ENCODE assay signal across 15 cellular contexts in genomic region chr1:27645071-27645415, GRCh38. TPM values are rescaled to one million over a fixed set of nuclear protein-coding genes. Genes with fewer than 3 reads are reported as not detected.
DNase-seq lines count a peak whose midpoint lies in the region; ATAC-seq and TF ChIP-seq lines count a peak whose summit lies in the region.
"Had no signal": no experiment of that assay in that cellular context is flagged by ENCODE, and none has a peak within 500 bp of the region (broad histone marks: within the 10 kb centered on the region; RNA-seq: fewer than 3 reads in every experiment).

No MANE protein-coding gene starts in this region.

- peaks cover 8% of the 10 kb centered on the region for H3K4me1 ChIP-seq in NT2/D1 (ENCODE audit: insufficient read depth, insufficient read length)
- H3K4me1 ChIP-seq: Caco-2 had no signal

- H3K9me3 Mint-ChIP-seq in activated CD4-positive, alpha-beta T cell treated with anti-CD3 and anti-CD28 coated beads, Interleukin-2, amount 10 ng/mL, durations not matched to agents 24 days and 14 days = no peaks in the 10 kb centered on the region
- H3K9me3 Mint-ChIP-seq in nephron progenitor cell (no peaks in the 10 kb centered on the region), progenitor cell of endocrine pancreas (ENCODE audit: low read depth) (no peaks in the 10 kb centered on the region)
- no peaks in the 10 kb centered on the region for H3K9me3 Mint-ChIP-seq in activated CD8-positive, alpha-beta T cell treated with anti-CD3 and anti-CD28 coated beads for 36 hours
- H3K9me3 Mint-ChIP-seq: CD8-positive, alpha-beta memory T cell had no signal

- no peaks in the 10 kb centered on the region for H3K36me3 Mint-ChIP-seq in activated CD4-positive, alpha-beta T cell treated with anti-CD3 and anti-CD28 coated beads, Interleukin-2, amount 10 ng/mL, durations not matched to agents 24 days and 14 days (ENCODE audit: low read depth)
- H3K36me3 Mint-ChIP-seq in nephron progenitor cell (ENCODE audit: low read depth) (no peaks in the 10 kb centered on the region), progenitor cell of endocrine pancreas (ENCODE audit: insufficient read depth) (no peaks in the 10 kb centered on the region)
- no peaks in the 10 kb centered on the region for H3K36me3 Mint-ChIP-seq in activated CD8-positive, alpha-beta T cell treated with anti-CD3 and anti-CD28 coated beads for 36 hours (ENCODE audit: low read depth)
- H3K36me3 Mint-ChIP-seq: CD8-positive, alpha-beta memory T cell had no signal

- ATAC-seq in sciatic nerve = no peak
- ATAC-seq in activated CD8-positive, alpha-beta T cell treated with anti-CD3 and anti-CD28 coated beads for 36 hours = no peak
- ATAC-seq: HCT116 had no signal

- H3K36me3 ChIP-seq in NT2/D1 (ENCODE audit: insufficient read depth, insufficient read length, low read length) = no peaks in the 10 kb centered on the region
- H3K36me3 ChIP-seq: BLaER1 had no signal

- peak; percentile 55 for DNase-seq in activated CD4-positive, alpha-beta T cell treated with anti-CD3 and anti-CD28 coated beads, Interleukin-2, amount 10 ng/mL, durations not matched to agents 24 days and 14 days
- DNase-seq in activated CD4-positive, alpha-beta T cell treated with anti-CD3 and anti-CD28 coated beads for 1 hour = no peak
- DNase-seq in NT2/D1 (ENCODE audit: low read depth, low spot score) = no peak
- no peak for DNase-seq in nephron progenitor cell
- no peak for DNase-seq in progenitor cell of endocrine pancreas (ENCODE audit: low spot score, unreplicated experiment)
- no peak for DNase-seq in sciatic nerve (ENCODE audit: low spot score)
- no peak for DNase-seq in activated CD8-positive, alpha-beta T cell treated with anti-CD3 and anti-CD28 coated beads for 36 hours
- DNase-seq in epidermal melanocyte (ENCODE audit: insufficient read length, low spot score) = no peak
- DNase-seq: Caco-2; CD8-positive, alpha-beta memory T cell; GF-D8; GM23248 had no signal

- CTCF ChIA-PET in activated CD8-positive, alpha-beta T cell treated with anti-CD3 and anti-CD28 coated beads for 36 hours (lab: Charles Lee) = interaction anchor here (0.8 to 3.0 kb wide), 5 partner anchors 8 to 39 kb away, joined by 3 to 23 read pairs (median 6); no protein-coding TSS in a partner anchor

- no peaks in the 10 kb centered on the region for H3K27me3 Mint-ChIP-seq in activated CD4-positive, alpha-beta T cell treated with anti-CD3 and anti-CD28 coated beads, Interleukin-2, amount 10 ng/mL, durations not matched to agents 24 days and 14 days
- peaks cover 14% of the 10 kb centered on the region for H3K27me3 Mint-ChIP-seq in nephron progenitor cell (ENCODE audit: low read depth, poor library complexity)
- peaks cover 15% of the 10 kb centered on the region for H3K27me3 Mint-ChIP-seq in progenitor cell of endocrine pancreas
- no peaks in the 10 kb centered on the region for H3K27me3 Mint-ChIP-seq in activated CD8-positive, alpha-beta T cell treated with anti-CD3 and anti-CD28 coated beads for 36 hours

- intact Hi-C loops in activated CD4-positive, alpha-beta T cell treated with anti-CD3 and anti-CD28 coated beads, Interleukin-2, amount 10 ng/mL, durations not matched to agents 24 days and 14 days (cut with micrococcal nuclease) = no loop called here
- intact Hi-C loops in sciatic nerve (cut with DNase I) = no loop called here
- intact Hi-C loops in activated CD8-positive, alpha-beta T cell treated with anti-CD3 and anti-CD28 coated beads for 36 hours (cut with micrococcal nuclease) = loop anchor here (10.0 kb wide), 1 partner anchor 60 kb away; no protein-coding TSS in a partner anchor

- peak overlapping the region; percentile 20 for H3K27ac Mint-ChIP-seq in activated CD4-positive, alpha-beta T cell treated with anti-CD3 and anti-CD28 coated beads, Interleukin-2, amount 10 ng/mL, durations not matched to agents 24 days and 14 days
- H3K27ac Mint-ChIP-seq in nephron progenitor cell = peak overlapping the region; percentile 81
- peak overlapping the region; percentile 65 for H3K27ac Mint-ChIP-seq in progenitor cell of endocrine pancreas
- no peak overlapping the region for H3K27ac Mint-ChIP-seq in activated CD8-positive, alpha-beta T cell treated with anti-CD3 and anti-CD28 coated beads for 36 hours

- no peaks in the 10 kb centered on the region for H3K9me3 ChIP-seq in NT2/D1 (ENCODE audit: insufficient read depth, low read length)
- H3K9me3 ChIP-seq: BLaER1, Caco-2 had no signal

- no peak overlapping the region for H3K4me3 Mint-ChIP-seq in activated CD4-positive, alpha-beta T cell treated with anti-CD3 and anti-CD28 coated beads, Interleukin-2, amount 10 ng/mL, durations not matched to agents 24 days and 14 days
- H3K4me3 Mint-ChIP-seq in nephron progenitor cell (no peak overlapping the region), progenitor cell of endocrine pancreas (ENCODE audit: low read depth) (no peak overlapping the region)
- no peak overlapping the region for H3K4me3 Mint-ChIP-seq in activated CD8-positive, alpha-beta T cell treated with anti-CD3 and anti-CD28 coated beads for 36 hours
- H3K4me3 Mint-ChIP-seq: CD8-positive, alpha-beta memory T cell had no signal

- no peak for TF ChIP-seq CTCF in nephron progenitor cell (IDR thresholded peaks at IDR 0.05)
- no peak for TF ChIP-seq CTCF in progenitor cell of endocrine pancreas (IDR thresholded peaks at IDR 0.05; ENCODE audit: unreplicated experiment)
- no peak for TF ChIP-seq CTCF in activated CD8-positive, alpha-beta T cell treated with anti-CD3 and anti-CD28 coated beads for 36 hours (IDR thresholded peaks at IDR 0.05)

- H3K9ac ChIP-seq in NT2/D1 (ENCODE audit: insufficient read length, low read depth) = peak overlapping the region; percentile 6
- H3K9ac ChIP-seq: BLaER1, GM23248 had no signal

- no peaks in the 10 kb centered on the region for H3K27me3 ChIP-seq in NT2/D1 (ENCODE audit: insufficient read depth, insufficient read length)
- H3K27me3 ChIP-seq: BLaER1 had no signal

- no peak overlapping the region for H3K4me3 ChIP-seq in NT2/D1 (ENCODE audit: insufficient read length, low read depth)
- H3K4me3 ChIP-seq: BLaER1, GM23248 had no signal

- H3K4me1 Mint-ChIP-seq in activated CD4-positive, alpha-beta T cell treated with anti-CD3 and anti-CD28 coated beads, Interleukin-2, amount 10 ng/mL, durations not matched to agents 24 days and 14 days = peaks cover 26% of the 10 kb centered on the region
- H3K4me1 Mint-ChIP-seq in nephron progenitor cell (peaks cover 12% of the 10 kb centered on the region), progenitor cell of endocrine pancreas (ENCODE audit: low read depth) (peaks cover 2% of the 10 kb centered on the region)
- peaks cover 17% of the 10 kb centered on the region for H3K4me1 Mint-ChIP-seq in activated CD8-positive, alpha-beta T cell treated with anti-CD3 and anti-CD28 coated beads for 36 hours (ENCODE audit: low read depth)

- POLR2A ChIA-PET in activated CD8-positive, alpha-beta T cell treated with anti-CD3 and anti-CD28 coated beads for 36 hours (lab: Charles Lee) = interaction anchor here (0.8 to 1.2 kb wide), 3 partner anchors 8 to 20 kb away, joined by 3 to 6 read pairs (median 3); no protein-coding TSS in a partner anchor

RNA-seq across cellular contexts. Expression of gene FGR, which starts 10.1 kb away (rescaled TPM):
- total RNA-seq in activated CD4-positive, alpha-beta T cell treated with anti-CD3 and anti-CD28 coated beads, Interleukin-2, amount 10 ng/mL, durations not matched to agents 24 days and 14 days = 0.19 and 0.21 TPM in 2 replicates
- total RNA-seq in progenitor cell of endocrine pancreas = not detected in 2 replicates
- total RNA-seq in sciatic nerve = 15.3 TPM
- total RNA-seq in activated CD8-positive, alpha-beta T cell treated with anti-CD3 and anti-CD28 coated beads for 36 hours = under 1 TPM; 0.51 to 0.56 TPM
- total RNA-seq: A673, Caco-2, GM23248 had no signal

RNA-seq across cellular contexts. Expression of gene IFI6, which starts 26.9 kb away (rescaled TPM):
- total RNA-seq in activated CD4-positive, alpha-beta T cell treated with anti-CD3 and anti-CD28 coated beads, Interleukin-2, amount 10 ng/mL, durations not matched to agents 24 days and 14 days = 53.2 and 55.5 TPM in 2 replicates
- total RNA-seq in progenitor cell of endocrine pancreas = 4.4 and 5.7 TPM in 2 replicates
- 45.9 TPM for total RNA-seq in sciatic nerve
- 10 to 100 TPM; 31.6 to 32.1 TPM for total RNA-seq in activated CD8-positive, alpha-beta T cell treated with anti-CD3 and anti-CD28 coated beads for 36 hours

RNA-seq across cellular contexts. Expression of gene AHDC1, which starts 41.1 kb away (rescaled TPM):
- 33.9 and 34.7 TPM in 2 replicates for total RNA-seq in activated CD4-positive, alpha-beta T cell treated with anti-CD3 and anti-CD28 coated beads, Interleukin-2, amount 10 ng/mL, durations not matched to agents 24 days and 14 days
- total RNA-seq in progenitor cell of endocrine pancreas = 53.3 and 56.3 TPM in 2 replicates
- total RNA-seq in sciatic nerve = 61.9 TPM
- total RNA-seq in activated CD8-positive, alpha-beta T cell treated with anti-CD3 and anti-CD28 coated beads for 36 hours = 10 to 100 TPM; 26.3 to 27.6 TPM

Comparison
In these comparisons a context has a peak if more than half of its experiments do, and no peak if none do; other contexts are left out.
1. RNA of gene FGR, which starts 10.1 kb away (total RNA-seq): 15.3 TPM in sciatic nerve (single experiment); 0.51 to 0.56 TPM in activated CD8-positive, alpha-beta T cell treated with anti-CD3 and anti-CD28 coated beads for 36 hours, 0.19 to 0.21 TPM in activated CD4-positive, alpha-beta T cell treated with anti-CD3 and anti-CD28 coated beads, Interleukin-2, amount 10 ng/mL, durations not matched to agents 24 days and 14 days and not detected in progenitor cell of endocrine pancreas; every median in the first group is over 10 times any median in the second.